8 cellular contexts compared by ENCODE assay signal in genomic region chr11:66639066-66639813, GRCh38. TPM values are rescaled to one million over a fixed set of nuclear protein-coding genes. Genes with fewer than 3 reads are reported as not detected.
DNase-seq lines count a peak whose midpoint lies in the region; ATAC-seq and TF ChIP-seq lines count a peak whose summit lies in the region.

No MANE protein-coding gene starts in this region.

- TF ChIP-seq EP300 in gastroesophageal sphincter (IDR thresholded peaks at IDR 0.05) = no peak

- peaks cover 92% of the 10 kb centered on the region for H3K36me3 Mint-ChIP-seq in activated T-cell treated with anti-CD3 and anti-CD28 coated beads, Interleukin-2, amount 50 U/mL, for 24 hours (ENCODE audit: low read depth)

- peaks cover 21 to 76% (median 49%) of the 10 kb centered on the region in 3 donors for H3K4me1 ChIP-seq in gastroesophageal sphincter

- peak overlapping the region; percentile 49 to 78 for H3K4me3 ChIP-seq in gastroesophageal sphincter

- peak overlapping the region; percentile 98 for H3K27ac Mint-ChIP-seq in activated T-cell treated with anti-CD3 and anti-CD28 coated beads, Interleukin-2, amount 50 U/mL, for 24 hours

- in situ Hi-C loops in Caki2 (cut with HindIII; ENCODE audit: low pct_unique_long_range_greater_than_20kb, low sequenced_read_pairs) (no loop called here), KBM-7 (cut with MboI; ENCODE audit: low pct_unique_long_range_greater_than_20kb, low sequenced_read_pairs) (no loop called here)

- peak in 1 of 4 experiments; percentile 24 for TF ChIP-seq CTCF in gastroesophageal sphincter (IDR thresholded peaks at IDR 0.05)

- DNase-seq in Caki2 (ENCODE audit: low read depth) (peak; percentile 47), KBM-7 (peak; percentile 51), pons (ENCODE audit: low spot score) (peak; percentile 60), DMS114 treated with DMSO at 0.1 percent for 48 hours (lab: John Stamatoyannopoulos, UW; ENCODE audit: unreplicated experiment) (no peak), NCI-H2196 treated with DMSO at 0.1 percent for 48 hours (lab: John Stamatoyannopoulos, UW; ENCODE audit: unreplicated experiment) (no peak)
- DNase-seq in activated T-cell treated with anti-CD3 and anti-CD28 coated beads, Interleukin-2, amount 50 U/mL, for 24 hours = peak; percentile 31

- peak overlapping the region; percentile 96 for H3K4me3 Mint-ChIP-seq in activated T-cell treated with anti-CD3 and anti-CD28 coated beads, Interleukin-2, amount 50 U/mL, for 24 hours

- no peak for TF ChIP-seq POLR2A in gastroesophageal sphincter (IDR thresholded peaks at IDR 0.05)

- ATAC-seq in gastroesophageal sphincter (no peak), HG02623 (IDR thresholded peaks at IDR 0.05; ENCODE audit: unreplicated experiment) (no peak)

- peaks cover 0 to 31% of the 10 kb centered on the region in 2 donors for H3K36me3 ChIP-seq in gastroesophageal sphincter

- no peaks in the 10 kb centered on the region for H3K9me3 ChIP-seq in gastroesophageal sphincter

- H3K9me3 Mint-ChIP-seq in activated T-cell treated with anti-CD3 and anti-CD28 coated beads, Interleukin-2, amount 50 U/mL, for 24 hours = no peaks in the 10 kb centered on the region

- WGBS in gastroesophageal sphincter (ENCODE audit: low coverage in 1 of 2), 2 donors = 0 to 1% methylated on average over 8 to 22 of the region's 27 CpGs

- H3K27me3 Mint-ChIP-seq in activated T-cell treated with anti-CD3 and anti-CD28 coated beads, Interleukin-2, amount 50 U/mL, for 24 hours = no peaks in the 10 kb centered on the region

- peak overlapping the region; percentile 57 to 92 (median 90) for H3K27ac ChIP-seq in gastroesophageal sphincter

- peaks cover 77% of the 10 kb centered on the region for H3K4me1 Mint-ChIP-seq in activated T-cell treated with anti-CD3 and anti-CD28 coated beads, Interleukin-2, amount 50 U/mL, for 24 hours (ENCODE audit: low read depth)

- no peaks in the 10 kb centered on the region for H3K27me3 ChIP-seq in gastroesophageal sphincter

RNA-seq across cellular contexts. Expression of gene RBM4, which starts 0.7 kb away (rescaled TPM):
- 116 and 133 TPM in 2 replicates for total RNA-seq in Caki2 (2014; rRNA removed; shearing (Covaris generic); ENCODE audit: low replicate concordance)
- 100 to 1,000 TPM in 3 of 4 donors, 10 to 100 TPM in 1; 98.2 to 114 (median 102) TPM for total RNA-seq in gastroesophageal sphincter

RNA-seq across cellular contexts. Expression of gene RBM14, which starts 22.8 kb away (rescaled TPM):
- 15.3 and 17.1 TPM in 2 replicates for total RNA-seq in Caki2 (2014; rRNA removed; shearing (Covaris generic); ENCODE audit: low replicate concordance)
- total RNA-seq in gastroesophageal sphincter = 10 to 100 TPM; 25.6 to 66.6 (median 42.5) TPM

RNA-seq across cellular contexts. Expression of gene RBM4B, which starts 38.4 kb away (rescaled TPM):
- total RNA-seq in Caki2 (2014; rRNA removed; shearing (Covaris generic); ENCODE audit: low replicate concordance) = 8.5 and 29.2 TPM in 2 replicates
- total RNA-seq in gastroesophageal sphincter = 10 to 100 TPM; 10.7 to 28.2 (median 12.3) TPM

RNA-seq across cellular contexts. Expression of gene CCS, which starts 46.3 kb away (rescaled TPM):
- 38.1 and 43.5 TPM in 2 replicates for total RNA-seq in Caki2 (2014; rRNA removed; shearing (Covaris generic); ENCODE audit: low replicate concordance)
- 10 to 100 TPM; 28.1 to 41.7 (median 33.9) TPM for total RNA-seq in gastroesophageal sphincter

RNA-seq across cellular contexts. Expression of gene CCDC87, which starts 46.4 kb away (rescaled TPM):
- 0.41 and 0.61 TPM in 2 replicates for total RNA-seq in Caki2 (2014; rRNA removed; shearing (Covaris generic); ENCODE audit: low replicate concordance)
- total RNA-seq in gastroesophageal sphincter = 1 to 10 TPM in 3 of 4 donors, under 1 TPM in 1; 0.27 to 1.2 (median 1.1) TPM

Comparison
In these comparisons a context has a peak if more than half of its experiments do, and no peak if none do; other contexts are left out.
1. DNase-seq: peak in Caki2 (single experiment), KBM-7 (single experiment), activated T-cell treated with anti-CD3 and anti-CD28 coated beads, Interleukin-2, amount 50 U/mL, for 24 hours (single experiment) and pons (single experiment); none in DMS114 treated with DMSO at 0.1 percent for 48 hours (single experiment) and NCI-H2196 treated with DMSO at 0.1 percent for 48 hours (single experiment).